In genomic region chrX:65673857-65674350, GRCh38 we compare ENCODE assay signal across 1 cellular context.
TF ChIP-seq lines count a peak whose summit lies in the region.

No MANE protein-coding gene starts in this region.

TF ChIP-seq in GM23338, 12 proteins besides CTCF, POLR2A, EP300 and RAD21 (continued from another document):
- TF ChIP-seq ZNF462 (CRISPR knock-in tag; IDR thresholded peaks at IDR 0.05) (no peak), EZH2phosphoT487 (IDR thresholded peaks at IDR 0.05; ENCODE audit: unreplicated experiment) (no peak), ZNF114 (CRISPR knock-in tag; IDR thresholded peaks at IDR 0.05) (no peak), EZH2 (IDR thresholded peaks at IDR 0.05; ENCODE audit: low read depth, unreplicated experiment) (no peak), CREB1 (CRISPR knock-in tag; IDR thresholded peaks at IDR 0.05; ENCODE audit: low read depth) (no peak), NANOG (IDR thresholded peaks at IDR 0.05; ENCODE audit: borderline replicate concordance) (no peak)
